In the genomic region with DNA sequence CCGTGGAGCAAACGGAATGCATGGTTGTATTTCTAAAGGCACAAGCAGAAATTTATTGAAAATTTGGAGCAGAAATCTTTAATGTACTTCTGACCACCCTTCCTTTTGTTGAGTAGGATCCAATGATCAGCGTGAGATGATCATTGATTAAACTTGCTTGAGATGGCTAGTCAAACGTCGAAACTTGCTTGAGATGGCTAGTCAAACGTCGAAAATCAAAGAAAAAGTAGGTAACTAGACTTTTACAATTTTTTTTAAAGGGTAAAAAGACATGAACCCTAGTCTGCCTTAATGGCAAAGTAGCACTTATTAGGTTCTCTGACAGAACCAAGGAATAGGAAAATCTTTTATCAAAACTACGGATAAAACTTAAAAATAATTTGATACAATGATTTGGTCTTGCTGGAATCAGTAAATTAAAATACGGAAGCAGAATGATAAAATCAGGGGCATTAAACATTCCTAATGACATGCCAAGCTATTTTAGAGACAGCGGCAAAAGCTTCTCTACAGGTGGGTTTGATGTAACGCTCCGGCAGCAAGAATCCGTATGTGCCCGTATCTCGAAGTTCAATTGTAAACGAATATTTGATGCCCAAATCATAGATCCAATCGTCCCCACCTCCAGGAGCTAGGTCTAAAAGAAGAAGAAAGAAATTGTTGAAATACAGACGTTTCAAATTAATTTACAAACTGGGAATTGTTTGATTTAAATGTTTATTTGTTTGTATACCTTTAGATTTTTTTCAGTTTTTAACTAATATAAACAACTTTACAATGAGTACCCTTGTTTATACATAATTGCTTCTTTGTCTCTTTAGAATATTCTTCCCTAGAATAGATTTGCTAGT, we compare ENCODE assay signal across 1 cellular context.
TF ChIP-seq lines count a peak whose summit lies in the region.

No MANE protein-coding gene starts in this region.

TF ChIP-seq in endothelial cell of umbilical vein, 7 proteins besides CTCF, POLR2A, EP300 and RAD21 (continued from another document):
- no peak for TF ChIP-seq JUN (IDR thresholded peaks at IDR 0.05; ENCODE audit: borderline replicate concordance, insufficient read depth, insufficient read length, low read depth)
- no peak for TF ChIP-seq FOS (IDR thresholded peaks at IDR 0.05; ENCODE audit: borderline replicate concordance, insufficient read depth, low read length)
- TF ChIP-seq POLR2AphosphoS5 (IDR thresholded peaks at IDR 0.05; ENCODE audit: insufficient read depth, low read depth, low read length), result no peak
- no peak for TF ChIP-seq EZH2 (IDR thresholded peaks at IDR 0.05; ENCODE audit: borderline replicate concordance, low read depth, low read length, severe bottlenecking)
- TF ChIP-seq MYC (IDR thresholded peaks at IDR 0.05; ENCODE audit: low read depth, low read length), result no peak
- TF ChIP-seq GATA2 (IDR thresholded peaks at IDR 0.05; ENCODE audit: insufficient read depth, insufficient read length, low read depth, low read length), result no peak
